ENCODE assay signal across 26 cellular contexts in the genomic region with DNA sequence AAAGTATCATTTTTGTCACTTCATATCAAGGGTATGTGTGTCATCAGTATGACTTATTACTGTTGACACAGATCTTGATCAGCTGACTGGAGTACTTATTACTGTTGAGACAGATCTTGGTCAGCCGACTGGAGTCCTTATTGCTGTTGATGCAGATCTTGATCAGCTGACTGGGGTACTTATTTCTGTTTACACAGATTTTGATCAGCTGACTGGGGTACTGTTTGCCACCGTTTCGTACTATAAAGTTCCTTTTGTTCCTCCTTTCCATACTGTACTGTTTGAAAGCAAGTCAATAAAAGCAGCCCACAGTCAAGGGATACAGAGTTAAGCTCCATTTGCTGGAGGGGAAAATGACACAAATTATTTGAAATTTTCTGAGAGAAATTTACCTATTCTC.
"Had no signal": no experiment of that assay in that cellular context is flagged by ENCODE, and none has a peak within 500 bp of the region (broad histone marks: within the 10 kb centered on the region; RNA-seq: fewer than 3 reads in every experiment).

No MANE protein-coding gene starts in this region.

- DNase-seq: activated CD4-positive, alpha-beta memory T cell treated with anti-CD3 and anti-CD28 coated beads for 36 hours; activated CD4-positive, alpha-beta T cell treated with anti-CD3 and anti-CD28 coated beads for 36 hours; activated CD4-positive, alpha-beta T cell treated with anti-CD3 and anti-CD28 coated beads, Interleukin-2, amount 10 ng/mL, durations not matched to agents 24 days and 14 days; activated CD4-positive, CD25-positive, alpha-beta regulatory T cell; activated CD4-positive, CD25-positive, alpha-beta regulatory T cell treated with anti-CD3 and anti-CD28 coated beads, Interleukin-2, amount 50 U/mL, for 72 hours; activated CD8-positive, alpha-beta memory T cell treated with anti-CD3 and anti-CD28 coated beads, Interleukin-2, amount 10 ng/mL, durations not matched to agents 7 days and 5 days; activated CD8-positive, alpha-beta memory T cell treated with anti-CD3 and anti-CD28 coated beads, Interleukin-2, amount 50 U/mL, for 4 hours; activated CD8-positive, alpha-beta T cell treated with anti-CD3 and anti-CD28 coated beads, Interleukin-2, amount 10 ng/mL, durations not matched to agents 7 days and 5 days; activated gamma-delta T cell; activated naive CD4-positive, alpha-beta T cell treated with anti-CD3 and anti-CD28 coated beads, Interleukin-2, amount 50 U/mL, for 16 hours; activated naive CD4-positive, alpha-beta T cell treated with Interleukin-2 at 50 U/mL for 16 hours; activated T-cell treated with anti-CD3 and anti-CD28 coated beads, Interleukin-2, amount 50 U/mL, for 24 hours; activated T-cell treated with anti-CD3 and anti-CD28 coated beads, Interleukin-2, amount 50 U/mL, for 72 hours; amniotic stem cell; anterior cingulate cortex; brain microvascular endothelial cell; cortex of kidney; dermis blood vessel endothelial cell; effector CD4-positive, alpha-beta T cell; effector memory CD8-positive, alpha-beta T cell; foreskin fibroblast; gastrocnemius medialis; glutamatergic neuron; heart left ventricle; hypothalamus; T-helper 2 cell had no signal
